26 cellular contexts compared by ENCODE assay signal in genomic region chr4:76572224-76572623, GRCh38.
"Had no signal": no experiment of that assay in that cellular context is flagged by ENCODE, and none has a peak within 500 bp of the region (broad histone marks: within the 10 kb centered on the region; RNA-seq: fewer than 3 reads in every experiment).

No MANE protein-coding gene starts in this region.

- H3K9me3 Mint-ChIP-seq: activated CD4-positive, alpha-beta T cell treated with anti-CD3 and anti-CD28 coated beads, Interleukin-2, amount 10 ng/mL, durations not matched to agents 7 days and 5 days; activated CD8-positive, alpha-beta T cell treated with anti-CD3 and anti-CD28 coated beads for 36 hours; activated naive CD8-positive, alpha-beta T cell treated with anti-CD3 and anti-CD28 coated beads, Interleukin-2, amount 50 U/mL, for 24 hours; neural crest cell had no signal

- H3K36me3 Mint-ChIP-seq: activated CD8-positive, alpha-beta memory T cell treated with anti-CD3 and anti-CD28 coated beads, Interleukin-2, amount 10 ng/mL, durations not matched to agents 7 days and 5 days; immature natural killer cell had no signal

- H3K4me3 ChIP-seq: body of pancreas, mucosa of descending colon, tibial nerve had no signal

- DNase-seq: activated CD4-positive, alpha-beta T cell treated with anti-CD3 and anti-CD28 coated beads, Interleukin-2, amount 10 ng/mL, durations not matched to agents 7 days and 5 days; activated CD4-positive, CD25-positive, alpha-beta regulatory T cell treated with anti-CD3 and anti-CD28 coated beads, Interleukin-2, amount 50 U/mL, for 72 hours; activated CD8-positive, alpha-beta memory T cell treated with anti-CD3 and anti-CD28 coated beads, Interleukin-2, amount 10 ng/mL, durations not matched to agents 7 days and 5 days; activated CD8-positive, alpha-beta T cell treated with anti-CD3 and anti-CD28 coated beads for 36 hours; activated effector memory CD4-positive, alpha-beta T cell treated with anti-CD3 and anti-CD28 coated beads, Interleukin-2, amount 50 U/mL, for 16 hours; activated naive CD4-positive, alpha-beta T cell treated with anti-CD3 and anti-CD28 coated beads, Interleukin-2, amount 50 U/mL, for 16 hours; activated naive CD8-positive, alpha-beta T cell treated with anti-CD3 and anti-CD28 coated beads, Interleukin-2, amount 50 U/mL, for 24 hours; activated T-cell treated with anti-CD3 and anti-CD28 coated beads for 4 hours; anterior cingulate cortex; body of pancreas; central memory CD4-positive, alpha-beta T cell; dermis blood vessel endothelial cell; effector CD8-positive, alpha-beta T cell; erythroblast; foreskin keratinocyte; immature natural killer cell; kidney glomerular epithelial cell; mesendoderm; mucosa of descending colon; stimulated activated CD4-positive, alpha-beta T cell treated with anti-CD3 and anti-CD28 coated beads, Interleukin-12 subunit alpha, Interleukin-12 subunit beta, amount 100 ng/mL, for 4 hours; stimulated activated CD4-positive, alpha-beta T cell treated with anti-CD3 and anti-CD28 coated beads, Interleukin-4, amount 100 ng/mL, for 4 hours; stimulated activated naive CD8-positive, alpha-beta T cell treated with anti-CD3 and anti-CD28 coated beads, Interleukin-15, Interleukin-2, amounts not matched to agents 100 U/mL and 50 U/mL, for 24 hours; substantia nigra; WERI-Rb-1 had no signal

- H3K4me1 Mint-ChIP-seq: activated CD4-positive, alpha-beta T cell treated with anti-CD3 and anti-CD28 coated beads, Interleukin-2, amount 10 ng/mL, durations not matched to agents 7 days and 5 days; activated CD8-positive, alpha-beta memory T cell treated with anti-CD3 and anti-CD28 coated beads, Interleukin-2, amount 10 ng/mL, durations not matched to agents 7 days and 5 days; activated naive CD8-positive, alpha-beta T cell treated with anti-CD3 and anti-CD28 coated beads, Interleukin-2, amount 50 U/mL, for 24 hours; immature natural killer cell had no signal

- H3K36me3 ChIP-seq: tibial nerve, WERI-Rb-1 had no signal

- H3K27me3 ChIP-seq: body of pancreas, tibial nerve had no signal

- H3K4me3 Mint-ChIP-seq: activated CD4-positive, alpha-beta T cell treated with anti-CD3 and anti-CD28 coated beads, Interleukin-2, amount 10 ng/mL, durations not matched to agents 7 days and 5 days; activated CD8-positive, alpha-beta memory T cell treated with anti-CD3 and anti-CD28 coated beads, Interleukin-2, amount 10 ng/mL, durations not matched to agents 7 days and 5 days; activated CD8-positive, alpha-beta T cell treated with anti-CD3 and anti-CD28 coated beads for 36 hours; activated naive CD8-positive, alpha-beta T cell treated with anti-CD3 and anti-CD28 coated beads, Interleukin-2, amount 50 U/mL, for 24 hours; immature natural killer cell; neural crest cell had no signal

- H3K9me3 ChIP-seq: body of pancreas, mucosa of descending colon, tibial nerve had no signal

- H3K27ac ChIP-seq: foreskin keratinocyte, WERI-Rb-1 had no signal

- H3K27ac Mint-ChIP-seq: activated CD4-positive, alpha-beta T cell treated with anti-CD3 and anti-CD28 coated beads, Interleukin-2, amount 10 ng/mL, durations not matched to agents 7 days and 5 days; activated CD8-positive, alpha-beta memory T cell treated with anti-CD3 and anti-CD28 coated beads, Interleukin-2, amount 10 ng/mL, durations not matched to agents 7 days and 5 days; activated CD8-positive, alpha-beta T cell treated with anti-CD3 and anti-CD28 coated beads for 36 hours; activated naive CD8-positive, alpha-beta T cell treated with anti-CD3 and anti-CD28 coated beads, Interleukin-2, amount 50 U/mL, for 24 hours; immature natural killer cell had no signal
